ENCODE assay signal across 8 cellular contexts in the genomic region with DNA sequence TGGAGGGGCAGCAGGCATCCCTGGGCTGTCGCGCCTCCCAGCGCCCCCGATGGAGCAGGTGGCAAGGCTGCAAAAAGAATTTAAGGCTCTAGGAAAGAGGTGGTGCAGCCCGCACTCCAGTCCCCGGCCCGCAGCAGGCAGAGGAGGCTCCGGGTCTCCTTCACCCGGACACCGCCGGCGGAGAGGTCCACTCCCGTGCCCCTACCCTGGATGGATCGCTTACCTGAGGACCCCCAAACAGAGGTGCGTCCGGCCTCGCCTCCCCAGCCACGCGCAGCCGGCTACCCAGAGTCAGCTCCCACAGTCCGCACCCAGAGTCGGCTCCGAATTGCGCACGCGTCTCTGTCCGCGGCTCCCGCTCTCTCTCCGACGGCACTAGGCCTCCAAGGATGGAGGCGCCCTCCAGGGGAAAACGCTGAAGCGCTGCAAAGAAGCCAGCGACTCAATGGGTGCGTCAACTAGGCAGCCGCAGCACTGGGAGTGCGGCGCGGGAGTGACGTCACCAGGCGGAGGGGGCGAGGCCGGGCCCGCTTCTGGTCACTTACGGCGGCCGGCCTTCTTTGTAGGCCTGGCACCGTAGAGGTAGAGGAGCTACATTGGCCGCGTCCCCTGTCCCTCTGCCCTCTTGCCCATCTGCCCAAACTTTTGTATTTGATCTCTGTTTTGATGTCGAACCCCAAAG. TPM values are rescaled to one million over a fixed set of nuclear protein-coding genes. Genes with fewer than 3 reads are reported as not detected.
DNase-seq lines count a peak whose midpoint lies in the region; ATAC-seq and TF ChIP-seq lines count a peak whose summit lies in the region.

A gene with protein sequence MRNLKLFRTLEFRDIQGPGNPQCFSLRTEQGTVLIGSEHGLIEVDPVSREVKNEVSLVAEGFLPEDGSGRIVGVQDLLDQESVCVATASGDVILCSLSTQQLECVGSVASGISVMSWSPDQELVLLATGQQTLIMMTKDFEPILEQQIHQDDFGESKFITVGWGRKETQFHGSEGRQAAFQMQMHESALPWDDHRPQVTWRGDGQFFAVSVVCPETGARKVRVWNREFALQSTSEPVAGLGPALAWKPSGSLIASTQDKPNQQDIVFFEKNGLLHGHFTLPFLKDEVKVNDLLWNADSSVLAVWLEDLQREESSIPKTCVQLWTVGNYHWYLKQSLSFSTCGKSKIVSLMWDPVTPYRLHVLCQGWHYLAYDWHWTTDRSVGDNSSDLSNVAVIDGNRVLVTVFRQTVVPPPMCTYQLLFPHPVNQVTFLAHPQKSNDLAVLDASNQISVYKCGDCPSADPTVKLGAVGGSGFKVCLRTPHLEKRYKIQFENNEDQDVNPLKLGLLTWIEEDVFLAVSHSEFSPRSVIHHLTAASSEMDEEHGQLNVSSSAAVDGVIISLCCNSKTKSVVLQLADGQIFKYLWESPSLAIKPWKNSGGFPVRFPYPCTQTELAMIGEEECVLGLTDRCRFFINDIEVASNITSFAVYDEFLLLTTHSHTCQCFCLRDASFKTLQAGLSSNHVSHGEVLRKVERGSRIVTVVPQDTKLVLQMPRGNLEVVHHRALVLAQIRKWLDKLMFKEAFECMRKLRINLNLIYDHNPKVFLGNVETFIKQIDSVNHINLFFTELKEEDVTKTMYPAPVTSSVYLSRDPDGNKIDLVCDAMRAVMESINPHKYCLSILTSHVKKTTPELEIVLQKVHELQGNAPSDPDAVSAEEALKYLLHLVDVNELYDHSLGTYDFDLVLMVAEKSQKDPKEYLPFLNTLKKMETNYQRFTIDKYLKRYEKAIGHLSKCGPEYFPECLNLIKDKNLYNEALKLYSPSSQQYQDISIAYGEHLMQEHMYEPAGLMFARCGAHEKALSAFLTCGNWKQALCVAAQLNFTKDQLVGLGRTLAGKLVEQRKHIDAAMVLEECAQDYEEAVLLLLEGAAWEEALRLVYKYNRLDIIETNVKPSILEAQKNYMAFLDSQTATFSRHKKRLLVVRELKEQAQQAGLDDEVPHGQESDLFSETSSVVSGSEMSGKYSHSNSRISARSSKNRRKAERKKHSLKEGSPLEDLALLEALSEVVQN (N-terminal part only) (minus strand): TSS at position 484 of the 682 bp plus-strand sequence. CDS start 2,978 bp downstream, outside the sequence.

- in situ Hi-C loops in GM18951 (cut with MboI; ENCODE audit: low sequenced_read_pairs, unreplicated experiment) = no loop called here

- H3K4me3 ChIP-seq in AG09309 (ENCODE audit: control insufficient read depth, low read depth, low read length) = peak within 1 kb of the TSS; percentile 61

- peaks cover 23% of the 10 kb centered on the region for H3K4me1 Mint-ChIP-seq in activated B cell treated with CpG ODN at 0.5 μM for 24 hours

- intact Hi-C loops in activated B cell treated with CpG ODN at 0.5 μM for 24 hours (cut with micrococcal nuclease) = loop anchor here (1.0 to 5.0 kb wide), 6 partner anchors 21 to 1650 kb away; a partner anchor contains a TSS

- POLR2A ChIA-PET in activated B cell treated with CpG ODN at 0.5 μM for 24 hours (lab: Charles Lee) = interaction anchor here (0.6 to 0.9 kb wide), 2 partner anchors 185 to 198 kb away, joined by 4 to 5 read pairs; no protein-coding TSS in a partner anchor

- TF ChIP-seq CTCF in AG09309 (IDR thresholded peaks at IDR 0.05; ENCODE audit: control insufficient read depth, insufficient read depth, low read depth, low read length, missing control alignments) (peak; percentile 44), activated B cell treated with CpG ODN at 0.5 μM for 24 hours (IDR thresholded peaks at IDR 0.05) (no peak)

- DNase-seq in AG09309 (ENCODE audit: low read depth) (peak; percentile 75), NCI-H226 (peak; percentile 94), activated B cell treated with CpG ODN at 0.5 μM for 24 hours (peak; percentile 86), caudate nucleus (lab: John Stamatoyannopoulos, UW) (peak; percentile 44 to 95 (median 88)), islet precursor cell (peak; percentile 97)
- DNase-seq in stimulated activated CD4-positive, alpha-beta T cell treated with anti-CD3 and anti-CD28 coated beads, Interleukin-12 subunit alpha, Interleukin-12 subunit beta, amount 100 ng/mL, for 48 hours (ENCODE audit: low read depth in 2 of 3, low spot score in 1 of 3) = peak; percentile 86 to 92 (median 88)

- H3K4me3 Mint-ChIP-seq in activated B cell treated with CpG ODN at 0.5 μM for 24 hours = peak within 1 kb of the TSS; percentile 97

- peak; percentile 85 for ATAC-seq in HG03196 (IDR thresholded peaks at IDR 0.05; ENCODE audit: unreplicated experiment)
- ATAC-seq in activated B cell treated with CpG ODN at 0.5 μM for 24 hours (ENCODE audit: low read depth) = peak; percentile 83

- H3K9me3 Mint-ChIP-seq in activated B cell treated with CpG ODN at 0.5 μM for 24 hours = no peaks in the 10 kb centered on the region

- H3K27me3 Mint-ChIP-seq in activated B cell treated with CpG ODN at 0.5 μM for 24 hours = no peaks in the 10 kb centered on the region

- TF ChIP-seq POLR2A in GM18951 (IDR thresholded peaks at IDR 0.05; ENCODE audit: extremely low read depth, insufficient read depth, insufficient read length) = peak; percentile 73

- peaks cover 26% of the 10 kb centered on the region for H3K36me3 Mint-ChIP-seq in activated B cell treated with CpG ODN at 0.5 μM for 24 hours (ENCODE audit: low read depth)

- H3K27ac ChIP-seq in caudate nucleus (ENCODE audit: low read depth, low read length) = peak within 1 kb of the TSS; percentile 93

- CTCF ChIA-PET in activated B cell treated with CpG ODN at 0.5 μM for 24 hours (lab: Charles Lee) = no interaction called here

- peak within 1 kb of the TSS; percentile 89 for H3K27ac Mint-ChIP-seq in activated B cell treated with CpG ODN at 0.5 μM for 24 hours

RNA-seq across cellular contexts. Expression of the gene that starts here (rescaled TPM):
- total RNA-seq in activated B cell treated with CpG ODN at 0.5 μM for 24 hours = 20.3 and 25.0 TPM in 2 replicates

Comparison
In these comparisons a context has a peak if more than half of its experiments do, and no peak if none do; other contexts are left out.
1. Peak in every context shown above with its lines: DNase-seq, ATAC-seq, H3K4me3 ChIP-seq and H3K27ac ChIP-seq.